11 cellular contexts compared by ENCODE assay signal in the genomic region with DNA sequence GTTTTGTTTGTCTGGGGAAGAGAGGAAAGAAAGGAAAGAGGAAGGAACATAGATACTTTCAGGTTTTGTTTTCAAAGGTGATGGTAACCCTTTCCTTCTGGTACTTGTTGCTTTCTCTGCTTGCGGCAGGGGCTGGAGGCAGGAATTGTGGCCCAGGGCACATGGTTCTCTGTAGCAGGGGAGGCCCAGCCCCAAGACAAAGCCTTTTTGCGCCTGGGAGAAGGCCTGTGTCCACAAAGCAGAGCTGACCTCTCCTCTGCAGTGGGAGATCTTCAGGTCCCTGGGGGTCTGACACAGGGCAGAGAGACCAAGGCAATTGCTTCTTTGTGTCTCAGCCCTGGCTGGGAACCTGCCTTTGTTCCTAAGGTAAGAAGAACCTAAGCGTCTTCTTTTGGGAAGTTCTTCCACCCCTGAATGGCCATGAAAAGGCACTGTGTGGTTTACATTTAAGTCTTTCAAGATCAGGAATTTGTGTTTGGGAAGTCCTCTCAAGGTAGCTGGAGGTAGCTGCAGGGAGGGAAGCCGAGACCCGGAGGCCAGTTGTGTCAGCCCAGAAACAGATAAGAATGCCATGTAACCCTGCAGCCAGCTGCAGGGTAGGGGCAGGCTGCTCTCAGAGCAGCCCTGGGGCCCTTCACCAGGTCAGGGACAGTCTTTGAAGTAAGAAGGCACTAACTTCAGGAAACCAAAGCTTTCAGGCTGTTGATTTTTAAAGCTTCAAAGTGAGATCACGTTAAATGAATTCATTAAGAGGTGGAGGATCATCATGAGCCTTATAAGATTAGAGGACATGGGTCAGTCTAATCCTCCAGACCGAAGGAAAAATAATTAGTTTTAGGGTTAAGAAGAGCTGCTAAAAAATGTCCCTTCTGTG.
DNase-seq lines count a peak whose midpoint lies in the region; ATAC-seq and TF ChIP-seq lines count a peak whose summit lies in the region.
"Had no signal": no experiment of that assay in that cellular context is flagged by ENCODE, and none has a peak within 500 bp of the region (broad histone marks: within the 10 kb centered on the region; RNA-seq: fewer than 3 reads in every experiment).

No MANE protein-coding gene starts in this region.

- TF ChIP-seq RAD21 in SK-N-SH (IDR thresholded peaks at IDR 0.05; ENCODE audit: low read length): no peak

- H3K27ac Mint-ChIP-seq in activated T-helper 2 cell treated with anti-CD3 and anti-CD28 coated beads, Interferon-gamma antibody, Interleukin-2, Interleukin-4, amounts not matched to agents 10 μg/mL and 5 μg/mL and 100 μg/mL, durations not matched to agents 14 hours and 24 hours and 36 hours: peak overlapping the region; percentile 51

- H3K9me3 ChIP-seq in SK-N-SH: no peaks in the 10 kb centered on the region
- no peaks in the 10 kb centered on the region for H3K9me3 ChIP-seq in left lung
- H3K9me3 ChIP-seq in subcutaneous abdominal adipose tissue (ENCODE audit: control insufficient read depth in 5 of 5, low read length in 5 of 5): no peaks in the 10 kb centered on the region

- H3K4me1 ChIP-seq in SK-N-SH (ENCODE audit: control insufficient read depth in 1 of 2, insufficient read depth in 2 of 2, low read depth in 1 of 2, low read length in 1 of 2) (peaks cover 30 to 83% of the 10 kb centered on the region in 2 experiments), left lung (peaks cover 47 to 74% of the 10 kb centered on the region in 2 donors), subcutaneous abdominal adipose tissue (ENCODE audit: control insufficient read depth in 5 of 5, insufficient read depth in 5 of 5, low read length in 5 of 5) (peaks cover 54 to 74% (median 72%) of the 10 kb centered on the region in 5 donors)

- peaks cover 17% of the 10 kb centered on the region for H3F3A ChIP-seq in SK-N-SH (replicated peaks; ENCODE audit: insufficient read depth)

- ATAC-seq in SK-N-SH treated with all-trans-retinoic acid at 6 μM for 48 hours: no peak
- ATAC-seq in left lung: no peak
- no peak for ATAC-seq in HG03039 (IDR thresholded peaks at IDR 0.05; ENCODE audit: unreplicated experiment)

- peak overlapping the region; percentile 100 for H3K27ac ChIP-seq in SK-N-SH (ENCODE audit: low read depth in 2 of 2, low read length in 1 of 2)
- peak overlapping the region; percentile 89 to 91 for H3K27ac ChIP-seq in left lung
- peak overlapping the region; percentile 99 for H3K27ac ChIP-seq in subcutaneous abdominal adipose tissue (ENCODE audit: low read depth, low read length)

- no peak overlapping the region for H3K4me3 Mint-ChIP-seq in activated T-helper 2 cell treated with anti-CD3 and anti-CD28 coated beads, Interferon-gamma antibody, Interleukin-2, Interleukin-4, amounts not matched to agents 10 μg/mL and 5 μg/mL and 100 μg/mL, durations not matched to agents 14 hours and 24 hours and 36 hours (ENCODE audit: low read depth)

- intact Hi-C loops in activated T-helper 2 cell treated with anti-CD3 and anti-CD28 coated beads, Interferon-gamma antibody, Interleukin-2, Interleukin-4, amounts not matched to agents 10 μg/mL and 5 μg/mL and 100 μg/mL, durations not matched to agents 14 hours and 24 hours and 36 hours (cut with micrococcal nuclease): no loop called here
- intact Hi-C loops in left lung (cut with DNase I): no loop called here

- CTCF ChIA-PET in SK-N-SH (lab: Yijun Ruan, JAX): interaction anchor here (1.6 to 1.7 kb wide), 2 partner anchors 9 to 117 kb away, joined by 4 to 6 read pairs; no protein-coding TSS in a partner anchor

- POLR2A ChIA-PET in SK-N-SH (lab: Yijun Ruan, JAX): interaction anchor here (0.7 to 1.2 kb wide), 3 partner anchors 11 to 51 kb away, joined by 3 to 4 read pairs (median 4); no protein-coding TSS in a partner anchor

- H3K9ac ChIP-seq in SK-N-SH (peak overlapping the region; percentile 92; the same call in 1 of the 2 replicates), subcutaneous abdominal adipose tissue (ENCODE audit: low read length in 5 of 5) (peak overlapping the region in 4 of 5 donors; percentile 5 to 60 (median 48))

- TF ChIP-seq EP300 in SK-N-SH (IDR thresholded peaks at IDR 0.05; ENCODE audit: borderline replicate concordance in 1 of 2, low read depth in 1 of 2, low read length in 1 of 2): no peak

- peaks cover 51% of the 10 kb centered on the region for H3K36me3 Mint-ChIP-seq in activated T-helper 2 cell treated with anti-CD3 and anti-CD28 coated beads, Interferon-gamma antibody, Interleukin-2, Interleukin-4, amounts not matched to agents 10 μg/mL and 5 μg/mL and 100 μg/mL, durations not matched to agents 14 hours and 24 hours and 36 hours (ENCODE audit: low read depth)

- H3K4me3 ChIP-seq in SK-N-SH (ENCODE audit: low read depth in 2 of 2, low read length in 1 of 2) (no peak overlapping the region), left lung (no peak overlapping the region), subcutaneous abdominal adipose tissue (ENCODE audit: low read depth in 1 of 5, low read length in 5 of 5) (no peak overlapping the region)

- H3K79me2 ChIP-seq in SK-N-SH (ENCODE audit: insufficient read depth): peaks cover 15% of the 10 kb centered on the region; the same call in 1 of the 2 replicates

- no peaks in the 10 kb centered on the region for H3K9me3 Mint-ChIP-seq in activated T-helper 2 cell treated with anti-CD3 and anti-CD28 coated beads, Interferon-gamma antibody, Interleukin-2, Interleukin-4, amounts not matched to agents 10 μg/mL and 5 μg/mL and 100 μg/mL, durations not matched to agents 14 hours and 24 hours and 36 hours

- H3K36me3 ChIP-seq in SK-N-SH (replicated peaks in 1 of 2; ENCODE audit: control insufficient read depth in 1 of 2, insufficient read depth in 2 of 2, low read length in 1 of 2) (no peaks in the 10 kb centered on the region), left lung (peaks cover 0 to 48% of the 10 kb centered on the region in 2 donors), subcutaneous abdominal adipose tissue (ENCODE audit: control insufficient read depth in 5 of 5, insufficient read depth in 5 of 5, low read length in 5 of 5) (peaks cover 0 to 37% (median 17%) of the 10 kb centered on the region in 5 donors)

- H3K27me3 ChIP-seq in SK-N-SH (ENCODE audit: insufficient read depth) (no peaks in the 10 kb centered on the region), left lung (no peaks in the 10 kb centered on the region), subcutaneous abdominal adipose tissue (ENCODE audit: control insufficient read depth in 5 of 5, insufficient read depth in 4 of 5, low read length in 5 of 5) (no peaks in the 10 kb centered on the region)

- DNase-seq in SK-N-SH (no peak), left lung (peak in 1 of 2 donors; percentile 31), DMS79 treated with DMSO at 0.1 percent for 48 hours (lab: John Stamatoyannopoulos, UW) (no peak), DMS153 treated with DMSO at 0.1 percent for 48 hours (lab: John Stamatoyannopoulos, UW; ENCODE audit: unreplicated experiment) (no peak)
- no peak for DNase-seq in activated T-helper 2 cell treated with anti-CD3 and anti-CD28 coated beads, Interferon-gamma antibody, Interleukin-2, Interleukin-4, amounts not matched to agents 10 μg/mL and 5 μg/mL and 100 μg/mL, durations not matched to agents 14 hours and 24 hours and 36 hours (ENCODE audit: low spot score)
- DNase-seq: 8988T; activated T-cell treated with anti-CD3 and anti-CD28 coated beads, Interleukin-2, amount 50 U/mL, for 48 hours; NCI-H524 treated with DMSO at 0.1 percent for 48 hours had no signal

- H4K20me1 ChIP-seq in SK-N-SH (ENCODE audit: insufficient read depth): no peaks in the 10 kb centered on the region

- 95% methylated on average over 6 of the region's 7 CpGs for WGBS in SK-N-SH (ENCODE audit: low lambda C conversion rate)

- no peaks in the 10 kb centered on the region for H3K9me2 ChIP-seq in SK-N-SH

- peaks cover 12% of the 10 kb centered on the region for H3K4me1 Mint-ChIP-seq in activated T-helper 2 cell treated with anti-CD3 and anti-CD28 coated beads, Interferon-gamma antibody, Interleukin-2, Interleukin-4, amounts not matched to agents 10 μg/mL and 5 μg/mL and 100 μg/mL, durations not matched to agents 14 hours and 24 hours and 36 hours (ENCODE audit: low read depth)

- H3K27me3 Mint-ChIP-seq in activated T-helper 2 cell treated with anti-CD3 and anti-CD28 coated beads, Interferon-gamma antibody, Interleukin-2, Interleukin-4, amounts not matched to agents 10 μg/mL and 5 μg/mL and 100 μg/mL, durations not matched to agents 14 hours and 24 hours and 36 hours (ENCODE audit: low read depth): no peaks in the 10 kb centered on the region

- TF ChIP-seq CTCF in SK-N-SH (IDR thresholded peaks at IDR 0.05) (no peak), left lung (IDR thresholded peaks at IDR 0.05) (no peak)

- no peak overlapping the region for H2AFZ ChIP-seq in SK-N-SH (ENCODE audit: low read depth)

- no peak overlapping the region for H3K4me2 ChIP-seq in SK-N-SH

TF ChIP-seq in SK-N-SH, 30 proteins besides CTCF, POLR2A, EP300 and RAD21 (continues in another document):
- TF ChIP-seq RFX5 (IDR thresholded peaks at IDR 0.05; ENCODE audit: low read length) (no peak), MEF2A (IDR thresholded peaks at IDR 0.05; ENCODE audit: borderline replicate concordance, low read depth) (no peak)
- TF ChIP-seq, protein P1, sequence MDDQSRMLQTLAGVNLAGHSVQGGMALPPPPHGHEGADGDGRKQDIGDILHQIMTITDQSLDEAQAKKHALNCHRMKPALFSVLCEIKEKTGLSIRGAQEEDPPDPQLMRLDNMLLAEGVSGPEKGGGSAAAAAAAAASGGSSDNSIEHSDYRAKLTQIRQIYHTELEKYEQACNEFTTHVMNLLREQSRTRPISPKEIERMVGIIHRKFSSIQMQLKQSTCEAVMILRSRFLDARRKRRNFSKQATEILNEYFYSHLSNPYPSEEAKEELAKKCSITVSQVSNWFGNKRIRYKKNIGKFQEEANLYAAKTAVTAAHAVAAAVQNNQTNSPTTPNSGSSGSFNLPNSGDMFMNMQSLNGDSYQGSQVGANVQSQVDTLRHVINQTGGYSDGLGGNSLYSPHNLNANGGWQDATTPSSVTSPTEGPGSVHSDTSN (IDR thresholded peaks at IDR 0.05): no peak
